ENCODE assay signal across 5 cellular contexts in the genomic region with DNA sequence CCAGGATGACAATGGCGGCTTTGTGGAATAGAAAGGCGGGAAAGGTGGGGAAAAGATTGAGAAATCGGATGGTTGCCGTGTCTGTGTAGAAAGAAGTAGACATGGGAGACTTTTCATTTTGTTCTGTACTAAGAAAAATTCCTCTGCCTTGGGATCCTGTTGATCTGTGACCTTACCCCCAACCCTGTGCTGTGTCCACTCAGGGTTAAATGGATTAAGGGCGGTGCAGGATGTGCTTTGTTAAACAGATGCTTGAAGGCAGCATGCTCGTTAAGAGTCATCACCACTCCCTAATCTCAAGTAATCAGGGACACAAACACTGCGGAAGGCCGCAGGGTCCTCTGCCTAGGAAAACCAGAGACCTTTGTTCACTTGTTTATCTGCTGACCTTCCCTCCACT. TPM values are rescaled to one million over a fixed set of nuclear protein-coding genes. Genes with fewer than 3 reads are reported as not detected.
A peak's percentile ranks its signal among the peaks of the same experiment; 100 is the strongest.
DNase-seq lines count a peak whose midpoint lies in the region; ATAC-seq and TF ChIP-seq lines count a peak whose summit lies in the region.
"Not testable (repeated sequence)": the region's sequence is repeated elsewhere in the genome, so short reads cannot be mapped to it uniquely, and the experiment has no call there.

No MANE protein-coding gene starts in this region.

- not testable (repeated sequence) for H3K56ac ChIP-seq in H9 (ENCODE audit: insufficient read length, low read depth, low read length)

- ATAC-seq in Panc1, WTC11: not testable (repeated sequence)

- not testable (repeated sequence) for TF ChIP-seq CTCF in H9 (conservative IDR thresholded peaks at IDR 0.05); Panc1 (IDR thresholded peaks at IDR 0.05); WTC11 (IDR thresholded peaks at IDR 0.05); left ventricle myocardium inferior (IDR thresholded peaks at IDR 0.05; ENCODE audit: borderline replicate concordance); neural progenitor cell (IDR thresholded peaks at IDR 0.05)

- H3K4ac ChIP-seq in H9 (ENCODE audit: low read depth, low read length): not testable (repeated sequence)

- not testable (repeated sequence) for H4K5ac ChIP-seq in H9 (ENCODE audit: insufficient read length, low read depth, low read length)

- H2BK120ac ChIP-seq in H9 (ENCODE audit: low read depth, low read length, poor library complexity, severe bottlenecking): not testable (repeated sequence)

- H3K36me3 Mint-ChIP-seq in H9 (ENCODE audit: insufficient read depth in 1 of 3, low read depth in 3 of 3) (peaks cover 23 to 44% (median 34%) of the 10 kb centered on the region in 3 experiments), WTC11 (peaks cover 29% of the 10 kb centered on the region), neural progenitor cell (peaks cover 13% of the 10 kb centered on the region)

- H3K14ac ChIP-seq in H9 (ENCODE audit: insufficient read depth, low read length): not testable (repeated sequence)

- not testable (repeated sequence) for H4K8ac ChIP-seq in H9 (replicated peaks; ENCODE audit: insufficient read length, low read depth, low read length)

- H3K23me2 ChIP-seq in H9 (ENCODE audit: insufficient read length, low read depth, low read length, poor library complexity, severe bottlenecking): not testable (repeated sequence)

- H3F3A ChIP-seq in neural progenitor cell (ENCODE audit: low read depth): peaks cover 20% of the 10 kb centered on the region

- BruUV-seq in Panc1 (replicated peaks; lab: Mats Ljungman, UMichigan): TSS peak; percentile 78

- in situ Hi-C loops in Panc1 (cut with HindIII; ENCODE audit: low pct_unique_long_range_greater_than_20kb, low sequenced_read_pairs): not testable (repeated sequence)

- not testable (repeated sequence) for H3K27me3 Mint-ChIP-seq in H9 (ENCODE audit: low read depth); WTC11 (ENCODE audit: low read depth); neural progenitor cell (ENCODE audit: insufficient read depth, low read depth)

- H3K9me3 Mint-ChIP-seq in H9, WTC11, neural progenitor cell: not testable (repeated sequence)

- H2AFZ ChIP-seq in H9 (ENCODE audit: low read length); neural progenitor cell (replicated peaks): not testable (repeated sequence)

- H2BK20ac ChIP-seq in H9 (ENCODE audit: low read depth, low read length, poor library complexity, severe bottlenecking): not testable (repeated sequence)

- H2AK5ac ChIP-seq in H9 (ENCODE audit: insufficient read length, low read length): not testable (repeated sequence)

- H3K27ac Mint-ChIP-seq in H9 (peak overlapping the region in 2 of 3 experiments; percentile 74 to 95; a peak in 2 of 7 replicates), WTC11 (peak overlapping the region; percentile 95)
- not testable (repeated sequence) for H3K27ac Mint-ChIP-seq in neural progenitor cell

- H3K79me1 ChIP-seq in H9 (ENCODE audit: insufficient read depth, low read depth, low read length, poor library complexity, severe bottlenecking): not testable (repeated sequence)

- H3K27me3 ChIP-seq in H9 (ENCODE audit: insufficient read depth, low read length); Panc1 (ENCODE audit: control insufficient read depth, insufficient read depth, low read length); left ventricle myocardium inferior (ENCODE audit: low read depth); neural progenitor cell: not testable (repeated sequence)

- H3K9me3 ChIP-seq in H9 (ENCODE audit: control insufficient read depth, low read depth, low read length); Panc1 (ENCODE audit: control insufficient read depth, insufficient read depth, low read depth, low read length); left ventricle myocardium inferior (replicated peaks); neural progenitor cell (ENCODE audit: low read depth): not testable (repeated sequence)

- H4K91ac ChIP-seq in H9 (ENCODE audit: insufficient read length, low read depth, low read length): not testable (repeated sequence)

- H3T11ph ChIP-seq in H9 (ENCODE audit: low read length): not testable (repeated sequence)

- not testable (repeated sequence) for H2BK12ac ChIP-seq in H9 (ENCODE audit: insufficient read length, low read depth, low read length)

- not testable (repeated sequence) for H3K9ac ChIP-seq in H9 (ENCODE audit: extremely low read depth, insufficient read length, low read length); neural progenitor cell

- POLR2A ChIA-PET in Panc1 (lab: Charles Lee): not testable (repeated sequence)
- POLR2A ChIA-PET in WTC11 (lab: Charles Lee): interaction anchor here (1.4 kb wide), 1 partner anchor 32 kb away, joined by 3 read pairs; no protein-coding TSS in a partner anchor

- CTCF ChIA-PET in Panc1 (lab: Charles Lee); WTC11 (lab: Charles Lee): not testable (repeated sequence)

- H3K4me1 Mint-ChIP-seq in H9 (peaks cover 18 to 20% of the 10 kb centered on the region in 2 experiments), WTC11 (peaks cover 21% of the 10 kb centered on the region), neural progenitor cell (peaks cover 29% of the 10 kb centered on the region)

- not testable (repeated sequence) for H2BK5ac ChIP-seq in H9 (ENCODE audit: insufficient read length, low read length)

- intact Hi-C loops in Panc1 (cut with micrococcal nuclease; ENCODE audit: unreplicated experiment); left ventricle myocardium inferior (cut with micrococcal nuclease): not testable (repeated sequence)

- H3K4me3 ChIP-seq in Panc1 (ENCODE audit: low read depth in 2 of 2, low read length in 2 of 2); left ventricle myocardium inferior; neural progenitor cell: not testable (repeated sequence)

- not testable (repeated sequence) for H2BK15ac ChIP-seq in H9 (ENCODE audit: low read depth, low read length)

- not testable (repeated sequence) for H3K79me2 ChIP-seq in H9 (ENCODE audit: insufficient read depth, low read length); neural progenitor cell (ENCODE audit: low read depth)

- no CpG with 5 or more reads among the region's 8 CpGs for WGBS in H9 (ENCODE audit: extremely low coverage, insufficient read length, low lambda C conversion rate)

- H3K36me3 ChIP-seq in Panc1 (ENCODE audit: control insufficient read depth, insufficient read depth, low read length); neural progenitor cell: not testable (repeated sequence)
- peaks cover 29% of the 10 kb centered on the region for H3K36me3 ChIP-seq in left ventricle myocardium inferior

- not testable (repeated sequence) for H3K4me1 ChIP-seq in H9 (ENCODE audit: insufficient read depth, low read length)
- H3K4me1 ChIP-seq in Panc1 (ENCODE audit: control insufficient read depth, insufficient read depth, low read length): peaks cover 12% of the 10 kb centered on the region
- H3K4me1 ChIP-seq in left ventricle myocardium inferior: peaks cover 18% of the 10 kb centered on the region
- H3K4me1 ChIP-seq in neural progenitor cell: peaks cover 24% of the 10 kb centered on the region

- H3K18ac ChIP-seq in H9 (ENCODE audit: insufficient read length, low read depth, low read length): not testable (repeated sequence)

- not testable (repeated sequence) for H3K4me3 Mint-ChIP-seq in H9, WTC11
- peak overlapping the region; percentile 69 for H3K4me3 Mint-ChIP-seq in neural progenitor cell

- H4K20me1 ChIP-seq in H9 (ENCODE audit: control insufficient read depth, insufficient read depth, insufficient read length); neural progenitor cell (ENCODE audit: low read depth): not testable (repeated sequence)

- H3K27ac ChIP-seq in H9 (ENCODE audit: insufficient read length, low read depth, low read length); Panc1 (ENCODE audit: low read length): not testable (repeated sequence)
- H3K27ac ChIP-seq in left ventricle myocardium inferior (replicated peaks): peak overlapping the region; percentile 56
- H3K27ac ChIP-seq in neural progenitor cell: peak overlapping the region; percentile 94

- DNase-seq in H9; Panc1 (ENCODE audit: low read depth, low spot score); WTC11 (ENCODE audit: low spot score); left ventricle myocardium inferior; neural progenitor cell (ENCODE audit: low spot score): not testable (repeated sequence)

- H3K23ac ChIP-seq in H9 (ENCODE audit: insufficient read length, low read depth, low read length): not testable (repeated sequence)

- not testable (repeated sequence) for H3K4me2 ChIP-seq in H9 (ENCODE audit: insufficient read depth, insufficient read length, low read length); neural progenitor cell

RNA-seq across cellular contexts. Expression of gene NUDT1, which starts 27.0 kb away (rescaled TPM):
- total RNA-seq in H9 (2021): 80.3 and 84.7 TPM in 2 replicates
- 92.6 TPM for total RNA-seq in Panc1 (2021; ENCODE audit: unreplicated experiment)
- 114 TPM for polyA plus RNA-seq in Panc1 (2012; ENCODE audit: insufficient read length)
- total RNA-seq in WTC11 (2021): 100 to 108 TPM (median 102 TPM) in 3 replicates
- total RNA-seq in left ventricle myocardium inferior: 12.5 TPM
- 29.6 and 63.9 TPM in 2 replicates for total RNA-seq in neural progenitor cell (ENCODE audit: low replicate concordance)

RNA-seq across cellular contexts. Expression of gene MRM2, which starts 27.0 kb away (rescaled TPM):
- 57.2 and 59.0 TPM in 2 replicates for total RNA-seq in H9 (2021)
- 49.9 TPM for total RNA-seq in Panc1 (2021; ENCODE audit: unreplicated experiment)
- 43.1 TPM for polyA plus RNA-seq in Panc1 (2012; ENCODE audit: insufficient read length)
- total RNA-seq in WTC11 (2021): 33.6 to 38.9 TPM (median 34.7 TPM) in 3 replicates
- 19.9 TPM for total RNA-seq in left ventricle myocardium inferior
- 30.6 and 34.3 TPM in 2 replicates for total RNA-seq in neural progenitor cell (ENCODE audit: low replicate concordance)

RNA-seq across cellular contexts. Expression of gene MAD1L1, which starts 36.3 kb away (rescaled TPM):
- total RNA-seq in H9 (2021) (37.4 and 39.0 TPM in 2 replicates), Panc1 (2021; ENCODE audit: unreplicated experiment) (70.8 TPM), WTC11 (2021) (43.8 to 47.8 TPM (median 46.7 TPM) in 3 replicates), left ventricle myocardium inferior (16.2 TPM), neural progenitor cell (ENCODE audit: low replicate concordance) (23.7 and 46.6 TPM in 2 replicates)
- polyA plus RNA-seq in Panc1 (2012; ENCODE audit: insufficient read length): 68.1 TPM

RNA-seq across cellular contexts. Expression of gene SNX8, which starts 45.2 kb away (rescaled TPM):
- total RNA-seq in H9 (2021): 40.6 and 45.6 TPM in 2 replicates
- 139 TPM for total RNA-seq in Panc1 (2021; ENCODE audit: unreplicated experiment)
- polyA plus RNA-seq in Panc1 (2012; ENCODE audit: insufficient read length): 147 TPM
- 44.9 to 50.8 TPM (median 49.6 TPM) in 3 replicates for total RNA-seq in WTC11 (2021)
- total RNA-seq in left ventricle myocardium inferior: 16.8 TPM
- 3.6 and 15.0 TPM in 2 replicates for total RNA-seq in neural progenitor cell (ENCODE audit: low replicate concordance)
